Comparison of ENCODE assay signal across 25 cellular contexts in the genomic region with DNA sequence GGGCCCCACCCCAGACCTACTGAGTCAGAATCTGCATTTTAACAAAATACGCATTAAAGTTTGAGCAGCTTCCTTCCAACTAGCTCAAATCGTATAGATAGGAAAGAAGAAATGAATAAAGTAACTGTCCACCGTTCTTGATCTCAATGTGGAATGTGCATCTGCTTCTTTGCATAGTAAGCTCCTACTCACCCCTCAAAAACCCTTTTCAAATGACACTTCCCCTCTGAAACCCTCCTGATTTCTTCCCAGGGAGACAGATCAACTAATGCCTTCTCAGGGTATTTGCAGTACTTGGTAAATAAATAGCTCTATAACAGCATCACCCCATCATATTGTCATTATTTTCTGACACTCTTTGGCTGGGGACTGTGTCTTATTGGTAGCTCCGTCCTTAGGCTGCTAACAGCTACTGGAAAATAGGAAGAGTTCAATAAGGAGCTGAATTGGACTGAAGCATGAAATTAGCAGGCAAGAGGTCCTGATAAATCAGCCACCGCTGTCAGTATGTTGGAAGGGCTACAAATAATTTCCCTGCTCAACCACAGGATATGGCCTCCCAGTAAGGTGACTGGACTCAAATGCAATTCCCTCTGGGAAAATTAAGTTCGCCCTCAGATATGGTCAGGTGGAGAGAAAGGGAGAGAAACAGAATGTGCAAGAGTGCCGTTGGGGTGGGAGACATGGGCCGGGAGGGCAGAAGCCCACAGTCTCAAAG. TPM values are rescaled to one million over a fixed set of nuclear protein-coding genes. Genes with fewer than 3 reads are reported as not detected.
"Had no signal": no experiment of that assay in that cellular context is flagged by ENCODE, and none has a peak within 500 bp of the region (broad histone marks: within the 10 kb centered on the region; RNA-seq: fewer than 3 reads in every experiment).

No MANE protein-coding gene starts in this region.

- H3K36me3 ChIP-seq: breast epithelium, colonic mucosa, esophagus squamous epithelium, gastroesophageal sphincter, thyroid gland, upper lobe of right lung had no signal

- H3K27me3 ChIP-seq: breast epithelium, colonic mucosa, dorsolateral prefrontal cortex, thyroid gland, upper lobe of right lung had no signal

- H3K9me3 Mint-ChIP-seq: activated T-helper 1 cell treated with anti-CD3 and anti-CD28 coated beads, Interleukin-12 subunit alpha, Interleukin-12 subunit beta, Interleukin-2, Interleukin-4 antibody, amounts not matched to agents 30 ng/mL and 10 ng/mL and 1 ng/mL, durations not matched to agents 14 hours and 24 hours and 36 hours; stimulated activated naive CD8-positive, alpha-beta T cell treated with anti-CD3 and anti-CD28 coated beads, Interleukin-15, Interleukin-2, amounts not matched to agents 100 ng/mL and 50 ng/mL, for 24 hours had no signal

- H3K4me1 ChIP-seq: breast epithelium, colonic mucosa, esophagus squamous epithelium, gastroesophageal sphincter, thyroid gland, upper lobe of right lung had no signal

- H3K4me3 Mint-ChIP-seq: activated CD8-positive, alpha-beta T cell treated with anti-CD3 and anti-CD28 coated beads, Interleukin-2, amount 10 ng/mL, durations not matched to agents 7 days and 5 days; activated T-helper 1 cell treated with anti-CD3 and anti-CD28 coated beads, Interleukin-12 subunit alpha, Interleukin-12 subunit beta, Interleukin-2, Interleukin-4 antibody, amounts not matched to agents 30 ng/mL and 10 ng/mL and 1 ng/mL, durations not matched to agents 14 hours and 24 hours and 36 hours; stimulated activated naive CD8-positive, alpha-beta T cell treated with anti-CD3 and anti-CD28 coated beads, Interleukin-15, Interleukin-2, amounts not matched to agents 100 ng/mL and 50 ng/mL, for 24 hours had no signal

- H3K27ac ChIP-seq: breast epithelium, colonic mucosa, dorsolateral prefrontal cortex, esophagus squamous epithelium, gastroesophageal sphincter, thyroid gland, upper lobe of right lung had no signal

- H3K4me3 ChIP-seq: colonic mucosa, dorsolateral prefrontal cortex, esophagus squamous epithelium, gastroesophageal sphincter, thyroid gland, upper lobe of right lung had no signal

- H3K27me3 Mint-ChIP-seq: stimulated activated naive CD8-positive, alpha-beta T cell treated with anti-CD3 and anti-CD28 coated beads, Interleukin-15, Interleukin-2, amounts not matched to agents 100 ng/mL and 50 ng/mL, for 24 hours had no signal

- H3K27ac Mint-ChIP-seq: activated CD8-positive, alpha-beta T cell treated with anti-CD3 and anti-CD28 coated beads, Interleukin-2, amount 10 ng/mL, durations not matched to agents 7 days and 5 days; activated T-helper 1 cell treated with anti-CD3 and anti-CD28 coated beads, Interleukin-12 subunit alpha, Interleukin-12 subunit beta, Interleukin-2, Interleukin-4 antibody, amounts not matched to agents 30 ng/mL and 10 ng/mL and 1 ng/mL, durations not matched to agents 14 hours and 24 hours and 36 hours; stimulated activated naive CD8-positive, alpha-beta T cell treated with anti-CD3 and anti-CD28 coated beads, Interleukin-15, Interleukin-2, amounts not matched to agents 100 ng/mL and 50 ng/mL, for 24 hours had no signal

- DNase-seq: activated CD4-positive, alpha-beta T cell treated with anti-CD3 and anti-CD28 coated beads for 1 hour; activated CD4-positive, alpha-beta T cell treated with anti-CD3 and anti-CD28 coated beads, Interleukin-2, amount 50 U/mL, for 1 hour; activated CD8-positive, alpha-beta T cell treated with anti-CD3 and anti-CD28 coated beads, Interleukin-2, amount 10 ng/mL, durations not matched to agents 7 days and 5 days; activated gamma-delta T cell; activated naive CD4-positive, alpha-beta T cell treated with anti-CD3 and anti-CD28 coated beads, Interleukin-2, amount 50 U/mL, for 16 hours; anterior cingulate cortex; colonic mucosa; dorsolateral prefrontal cortex; esophagus squamous epithelium; hypothalamus; midbrain; occipital lobe; posterior cingulate gyrus; retina; stimulated activated CD4-positive, alpha-beta T cell treated with anti-CD3 and anti-CD28 coated beads, Interleukin-12 subunit alpha, Interleukin-12 subunit beta, amount 100 ng/mL, for 4 hours; substantia nigra; T-helper 9 cell; thyroid gland; upper lobe of right lung had no signal

- H3K9me3 ChIP-seq: breast epithelium, colonic mucosa, esophagus squamous epithelium, gastroesophageal sphincter, thyroid gland, upper lobe of right lung had no signal

RNA-seq across cellular contexts. Expression of a gene that starts 25.6 kb away (rescaled TPM):
- total RNA-seq: activated CD8-positive, alpha-beta T cell treated with anti-CD3 and anti-CD28 coated beads, Interleukin-2, amount 10 ng/mL, durations not matched to agents 7 days and 5 days; activated T-helper 1 cell treated with anti-CD3 and anti-CD28 coated beads, Interleukin-12 subunit alpha, Interleukin-12 subunit beta, Interleukin-2, Interleukin-4 antibody, amounts not matched to agents 30 ng/mL and 10 ng/mL and 1 ng/mL, durations not matched to agents 14 hours and 24 hours and 36 hours; breast epithelium; colonic mucosa; esophagus squamous epithelium; gastroesophageal sphincter; liver; occipital lobe; T-helper 1 cell treated with Interleukin-12 subunit alpha and Interleukin-12 subunit beta and Interleukin-4 antibody, amounts not matched to agents 30 ng/mL and 1 ng/mL, for 36 hours; thyroid gland had no signal
